ENCODE assay signal across 24 cellular contexts in genomic region chr2:147862859-147863516, GRCh38. TPM values are rescaled to one million over a fixed set of nuclear protein-coding genes. Genes with fewer than 3 reads are reported as not detected.
DNase-seq lines count a peak whose midpoint lies in the region; ATAC-seq, FAIRE-seq and TF ChIP-seq lines count a peak whose summit lies in the region.
"Had no signal": no experiment of that assay in that cellular context is flagged by ENCODE, and none has a peak within 500 bp of the region (broad histone marks: within the 10 kb centered on the region; RNA-seq: fewer than 3 reads in every experiment).

No MANE protein-coding gene starts in this region.

- H3K27me3 Mint-ChIP-seq in activated naive CD4-positive, alpha-beta T cell treated with anti-CD3 and anti-CD28 coated beads, Interleukin-2, amount 50 U/mL, for 24 hours = no peaks in the 10 kb centered on the region
- H3K27me3 Mint-ChIP-seq in astrocyte (ENCODE audit: low read depth, unreplicated experiment) = no peaks in the 10 kb centered on the region
- H3K27me3 Mint-ChIP-seq in naive thymus-derived CD8-positive, alpha-beta T cell = no peaks in the 10 kb centered on the region

- intact Hi-C loops in IMR-90 (cut with micrococcal nuclease) = no loop called here
- intact Hi-C loops in esophagus squamous epithelium (cut with DNase I) = no loop called here

- TF ChIP-seq RAD21 in IMR-90 (IDR thresholded peaks at IDR 0.05; ENCODE audit: low read length) = no peak

- no peak overlapping the region for H3K18ac ChIP-seq in IMR-90 (ENCODE audit: low read depth, low read length)

- H3K4me2 ChIP-seq in IMR-90 (ENCODE audit: low read depth, low read length) (no peak overlapping the region), astrocyte (ENCODE audit: low read length) (no peak overlapping the region)
- H3K4me2 ChIP-seq: PC-9 had no signal

- peak overlapping the region; percentile 5 for H3K27ac Mint-ChIP-seq in activated naive CD4-positive, alpha-beta T cell treated with anti-CD3 and anti-CD28 coated beads, Interleukin-2, amount 50 U/mL, for 24 hours
- no peak overlapping the region for H3K27ac Mint-ChIP-seq in astrocyte (ENCODE audit: unreplicated experiment)
- no peak overlapping the region for H3K27ac Mint-ChIP-seq in naive thymus-derived CD8-positive, alpha-beta T cell
- H3K27ac Mint-ChIP-seq: CD8-positive, alpha-beta memory T cell; IgD-negative memory B cell had no signal

- H3K4me1 ChIP-seq in IMR-90 (ENCODE audit: control insufficient read depth, insufficient read depth, low read length) (no peaks in the 10 kb centered on the region), astrocyte (ENCODE audit: insufficient read depth, low read length) (no peaks in the 10 kb centered on the region), esophagus squamous epithelium (peaks cover 0 to 55% (median 4%) of the 10 kb centered on the region in 3 donors)
- H3K4me1 ChIP-seq: SJSA1 had no signal

- H2AFZ ChIP-seq in IMR-90 (replicated peaks; ENCODE audit: low read length, poor library complexity) (no peak overlapping the region), astrocyte (ENCODE audit: low read depth, low read length) (no peak overlapping the region)
- H2AFZ ChIP-seq: PC-9 had no signal

- H3K36me3 ChIP-seq in IMR-90 (ENCODE audit: control insufficient read depth, insufficient read depth, low read length) (no peaks in the 10 kb centered on the region), astrocyte (ENCODE audit: insufficient read depth, low read length) (no peaks in the 10 kb centered on the region), MG63 (no peaks in the 10 kb centered on the region), esophagus squamous epithelium (no peaks in the 10 kb centered on the region)
- H3K36me3 ChIP-seq: SJSA1 had no signal

- peaks cover 97% of the 10 kb centered on the region for H3K79me2 ChIP-seq in astrocyte (ENCODE audit: insufficient read depth, low read length)

- H3K4me3 Mint-ChIP-seq in activated naive CD4-positive, alpha-beta T cell treated with anti-CD3 and anti-CD28 coated beads, Interleukin-2, amount 50 U/mL, for 24 hours = no peak overlapping the region
- H3K4me3 Mint-ChIP-seq in astrocyte (ENCODE audit: unreplicated experiment) = no peak overlapping the region
- H3K4me3 Mint-ChIP-seq in naive thymus-derived CD8-positive, alpha-beta T cell = no peak overlapping the region
- H3K4me3 Mint-ChIP-seq: CD8-positive, alpha-beta memory T cell; H9; IgD-negative memory B cell had no signal

- no peak overlapping the region for H2BK15ac ChIP-seq in IMR-90 (ENCODE audit: low read depth, low read length)

- H3K9me3 ChIP-seq in IMR-90 (ENCODE audit: control insufficient read depth, insufficient read depth, low read length) (no peaks in the 10 kb centered on the region), astrocyte (ENCODE audit: insufficient read depth, low read depth, low read length) (no peaks in the 10 kb centered on the region), MG63 (no peaks in the 10 kb centered on the region), esophagus squamous epithelium (no peaks in the 10 kb centered on the region)
- H3K9me3 ChIP-seq: SJSA1 had no signal

- no peak overlapping the region for H4K91ac ChIP-seq in IMR-90 (ENCODE audit: insufficient read depth, low read depth, low read length)

- peaks cover 40% of the 10 kb centered on the region for H3K4me1 Mint-ChIP-seq in activated naive CD4-positive, alpha-beta T cell treated with anti-CD3 and anti-CD28 coated beads, Interleukin-2, amount 50 U/mL, for 24 hours
- peaks cover 29% of the 10 kb centered on the region for H3K4me1 Mint-ChIP-seq in astrocyte (ENCODE audit: low read depth, unreplicated experiment)
- peaks cover 3 to 31% (median 21%) of the 10 kb centered on the region in 4 donors for H3K4me1 Mint-ChIP-seq in naive thymus-derived CD8-positive, alpha-beta T cell

- H2BK5ac ChIP-seq in IMR-90 (ENCODE audit: low read depth, low read length, poor library complexity, severe bottlenecking) = no peak overlapping the region

- dilution Hi-C loops in IMR-90 (cut with HindIII; ENCODE audit: low sequenced_read_pairs, unreplicated experiment) = no loop called here

- H3K9me3 Mint-ChIP-seq in activated naive CD4-positive, alpha-beta T cell treated with anti-CD3 and anti-CD28 coated beads, Interleukin-2, amount 50 U/mL, for 24 hours = no peaks in the 10 kb centered on the region
- no peaks in the 10 kb centered on the region for H3K9me3 Mint-ChIP-seq in astrocyte (ENCODE audit: unreplicated experiment)
- no peaks in the 10 kb centered on the region for H3K9me3 Mint-ChIP-seq in naive thymus-derived CD8-positive, alpha-beta T cell
- H3K9me3 Mint-ChIP-seq: CD8-positive, alpha-beta memory T cell; H9; IgD-negative memory B cell had no signal

- CTCF ChIA-PET in IMR-90 (lab: Yijun Ruan, JAX) = no interaction called here

- no peak overlapping the region for H3K56ac ChIP-seq in IMR-90 (ENCODE audit: extremely low read depth, insufficient read depth, low read length)

- no peak overlapping the region for H4K5ac ChIP-seq in IMR-90 (ENCODE audit: low read depth, low read length)

- no peaks in the 10 kb centered on the region for H3K27me3 ChIP-seq in IMR-90 (ENCODE audit: control insufficient read depth, insufficient read depth, low read length)
- no peaks in the 10 kb centered on the region for H3K27me3 ChIP-seq in astrocyte (ENCODE audit: insufficient read depth, low read length)
- H3K27me3 ChIP-seq in MG63 = no peaks in the 10 kb centered on the region
- no peaks in the 10 kb centered on the region for H3K27me3 ChIP-seq in esophagus squamous epithelium
- H3K27me3 ChIP-seq: SJSA1 had no signal

- in situ Hi-C loops in IMR-90 (cut with MboI; ENCODE audit: low sequenced_read_pairs) = no loop called here

- H3K4ac ChIP-seq in IMR-90 (ENCODE audit: low read depth, low read length) = no peak overlapping the region

- TF ChIP-seq POLR2A in IMR-90 (IDR thresholded peaks at IDR 0.05; ENCODE audit: low read depth, low read length) (no peak), esophagus squamous epithelium (IDR thresholded peaks at IDR 0.05) (no peak)

- H2BK120ac ChIP-seq in IMR-90 (ENCODE audit: low read depth, low read length) = no peak overlapping the region

- H4K8ac ChIP-seq in IMR-90 (ENCODE audit: low read depth in 2 of 2, low read length in 2 of 2) = no peak overlapping the region

- H3K9ac ChIP-seq in IMR-90 (ENCODE audit: low read depth, low read length) (no peak overlapping the region), astrocyte (ENCODE audit: low read length) (no peak overlapping the region)

- no peak overlapping the region for H2BK20ac ChIP-seq in IMR-90 (ENCODE audit: low read depth, low read length)

- H3K27ac ChIP-seq in IMR-90 (ENCODE audit: insufficient read depth, low read length) = no peak overlapping the region
- H3K27ac ChIP-seq in astrocyte (ENCODE audit: low read depth, low read length) = no peak overlapping the region
- no peak overlapping the region for H3K27ac ChIP-seq in esophagus squamous epithelium
- H3K27ac ChIP-seq: PC-9, SJSA1 had no signal

- H2AK9ac ChIP-seq in IMR-90 (replicated peaks; ENCODE audit: low read depth, low read length, poor library complexity) = no peak overlapping the region

- POLR2A ChIA-PET in IMR-90 (lab: Charles Lee; ENCODE audit: unreplicated experiment) = no interaction called here
- POLR2A ChIA-PET in naive thymus-derived CD8-positive, alpha-beta T cell (lab: Charles Lee) = no interaction called here

- no peaks in the 10 kb centered on the region for H3K36me3 Mint-ChIP-seq in activated naive CD4-positive, alpha-beta T cell treated with anti-CD3 and anti-CD28 coated beads, Interleukin-2, amount 50 U/mL, for 24 hours
- no peaks in the 10 kb centered on the region for H3K36me3 Mint-ChIP-seq in astrocyte (ENCODE audit: low read depth, unreplicated experiment)
- H3K36me3 Mint-ChIP-seq in naive thymus-derived CD8-positive, alpha-beta T cell = no peaks in the 10 kb centered on the region
- H3K36me3 Mint-ChIP-seq: CD8-positive, alpha-beta memory T cell; IgD-negative memory B cell had no signal

- peaks cover 15 to 41% of the 10 kb centered on the region in 2 experiments for H3K79me1 ChIP-seq in IMR-90 (ENCODE audit: low read depth in 1 of 2, low read length in 2 of 2)

- no peak overlapping the region for H2AK5ac ChIP-seq in IMR-90 (ENCODE audit: low read depth, low read length)

- no CpG with 5 or more reads among the region's 2 CpGs for WGBS in IMR-90 (ENCODE audit: extremely low coverage in 2 of 2, insufficient read length in 1 of 2), 2 experiments
- WGBS in esophagus squamous epithelium, 2 donors = 45% methylated on average over 2 of the region's 2 CpGs

- no peak for FAIRE-seq in astrocyte (lab: Jason Lieb, UNC)
- FAIRE-seq: D721Med, G401.6, GM12891, GM19239 had no signal

- no peak overlapping the region for H3K4me3 ChIP-seq in IMR-90 (ENCODE audit: insufficient read depth, low read depth, low read length)
- H3K4me3 ChIP-seq in astrocyte (ENCODE audit: insufficient read depth, low read depth, low read length) = no peak overlapping the region
- H3K4me3 ChIP-seq in MG63 = no peak overlapping the region
- H3K4me3 ChIP-seq in esophagus squamous epithelium = no peak overlapping the region
- H3K4me3 ChIP-seq: PC-9, SJSA1 had no signal

- DNase-seq in activated naive CD4-positive, alpha-beta T cell treated with anti-CD3 and anti-CD28 coated beads, Interleukin-2, amount 50 U/mL, for 16 hours = no peak
- DNase-seq in IMR-90 (no peak), astrocyte (ENCODE audit: low read depth) (peak; percentile 6), MG63 (no peak), esophagus squamous epithelium (lab: John Stamatoyannopoulos, UW) (no peak)
- no peak for DNase-seq in naive thymus-derived CD8-positive, alpha-beta T cell
- DNase-seq: 8988T; CD8-positive, alpha-beta memory T cell; DMS79 treated with DMSO at 0.1 percent for 48 hours; H9; NCI-H1417 treated with DMSO at 0.1 percent for 48 hours; NCI-H2029; NCI-H2171; NCI-H446; NCI-H748 treated with DMSO at 0.1 percent for 48 hours; PC-9 had no signal

- no TSS peak for BruUV-seq in IMR-90 (replicated peaks; lab: Mats Ljungman, UMichigan)

- H3K23ac ChIP-seq in IMR-90 (ENCODE audit: low read depth, low read length) = no peak overlapping the region

- 0 out of 2 replicates have a peak, but pooled peaks cover 3% of the 10 kb centered on the region for H3K9me1 ChIP-seq in IMR-90 (ENCODE audit: insufficient read depth, low read length)

- TF ChIP-seq CTCF in IMR-90 (conservative IDR thresholded peaks at IDR 0.05; ENCODE audit: low read depth, low read length) = no peak
- no peak for TF ChIP-seq CTCF in astrocyte (IDR thresholded peaks at IDR 0.05; ENCODE audit: insufficient read depth, low read depth, low read length)
- no peak for TF ChIP-seq CTCF in esophagus squamous epithelium (IDR thresholded peaks at IDR 0.05)

- H4K20me1 ChIP-seq in IMR-90 (ENCODE audit: insufficient read depth, low read length) (peaks cover 8% of the 10 kb centered on the region; the same call in 1 of the 2 replicates), astrocyte (ENCODE audit: insufficient read depth, low read length) (peaks cover 77% of the 10 kb centered on the region)

- ATAC-seq in IMR-90 (ENCODE audit: low read depth) (no peak), GM19455 (IDR thresholded peaks at IDR 0.05; ENCODE audit: unreplicated experiment) (no peak)
- peak; percentile 54 to 63 for ATAC-seq in naive thymus-derived CD8-positive, alpha-beta T cell

- no peak overlapping the region for H3K14ac ChIP-seq in IMR-90 (replicated peaks; ENCODE audit: low read depth, low read length)

RNA-seq across cellular contexts. Expression of gene ACVR2A, which starts 18.2 kb away (rescaled TPM):
- total RNA-seq in IMR-90 (2012; rRNA removed) (6.8 and 11.1 TPM in 2 replicates), astrocyte (22.6 and 25.2 TPM in 2 replicates), esophagus squamous epithelium (10 to 100 TPM; 10.1 to 27.5 (median 15.1) TPM)
- 1.7 and 1.8 TPM in 2 replicates for polyA plus RNA-seq in IMR-90 (2012; rRNA removed)
- polyA plus RNA-seq in IMR-90 (2012; cell fraction: cytosol; rRNA removed) = 0.17 and 0.27 TPM in 2 replicates
- polyA plus RNA-seq in IMR-90 (2012; cell fraction: nucleus; rRNA removed; ENCODE audit: low replicate concordance) = 0.50 and 6.1 TPM in 2 replicates
- 10 to 100 TPM; 11.1 to 11.7 TPM for total RNA-seq in naive thymus-derived CD8-positive, alpha-beta T cell
- 1 to 10 TPM; 2.3 to 3.5 (median 2.5) TPM for polyA plus RNA-seq in naive thymus-derived CD8-positive, alpha-beta T cell
- 4.1 and 16.9 TPM in 2 replicates for total RNA-seq in MG63 (2014; rRNA removed; shearing (Covaris generic); ENCODE audit: low replicate concordance)

Comparison
In these comparisons a context has a peak if more than half of its experiments do, and no peak if none do; other contexts are left out.
1. ATAC-seq: peak in naive thymus-derived CD8-positive, alpha-beta T cell (2 of 2); none in IMR-90 (single experiment) and GM19455 (single experiment).